2 cellular contexts compared by ENCODE assay signal in the genomic region with DNA sequence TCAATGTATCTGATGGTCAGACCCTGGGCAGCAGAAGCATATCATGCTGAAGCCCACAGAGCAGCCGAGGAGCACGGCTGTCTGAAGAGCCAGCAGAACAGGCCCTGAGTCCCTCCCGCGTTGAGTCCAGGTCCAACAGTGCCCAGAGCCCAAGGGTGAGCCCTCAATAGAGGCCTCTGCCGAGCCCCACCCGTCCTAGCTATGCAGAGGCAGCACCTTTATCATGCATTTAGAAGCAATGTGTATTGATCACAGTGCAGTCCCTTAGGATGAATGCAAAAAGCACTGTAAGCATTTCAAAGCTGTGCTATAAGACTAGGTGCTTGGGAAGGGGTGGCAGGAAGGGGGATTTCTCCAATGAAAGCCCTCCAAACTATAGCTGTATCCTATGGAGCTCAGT.
TF ChIP-seq lines count a peak whose summit lies in the region.

No MANE protein-coding gene starts in this region.

TF ChIP-seq in GM23338, 12 proteins besides CTCF, POLR2A, EP300 and RAD21 (continued from another document):
- TF ChIP-seq, protein P1, sequence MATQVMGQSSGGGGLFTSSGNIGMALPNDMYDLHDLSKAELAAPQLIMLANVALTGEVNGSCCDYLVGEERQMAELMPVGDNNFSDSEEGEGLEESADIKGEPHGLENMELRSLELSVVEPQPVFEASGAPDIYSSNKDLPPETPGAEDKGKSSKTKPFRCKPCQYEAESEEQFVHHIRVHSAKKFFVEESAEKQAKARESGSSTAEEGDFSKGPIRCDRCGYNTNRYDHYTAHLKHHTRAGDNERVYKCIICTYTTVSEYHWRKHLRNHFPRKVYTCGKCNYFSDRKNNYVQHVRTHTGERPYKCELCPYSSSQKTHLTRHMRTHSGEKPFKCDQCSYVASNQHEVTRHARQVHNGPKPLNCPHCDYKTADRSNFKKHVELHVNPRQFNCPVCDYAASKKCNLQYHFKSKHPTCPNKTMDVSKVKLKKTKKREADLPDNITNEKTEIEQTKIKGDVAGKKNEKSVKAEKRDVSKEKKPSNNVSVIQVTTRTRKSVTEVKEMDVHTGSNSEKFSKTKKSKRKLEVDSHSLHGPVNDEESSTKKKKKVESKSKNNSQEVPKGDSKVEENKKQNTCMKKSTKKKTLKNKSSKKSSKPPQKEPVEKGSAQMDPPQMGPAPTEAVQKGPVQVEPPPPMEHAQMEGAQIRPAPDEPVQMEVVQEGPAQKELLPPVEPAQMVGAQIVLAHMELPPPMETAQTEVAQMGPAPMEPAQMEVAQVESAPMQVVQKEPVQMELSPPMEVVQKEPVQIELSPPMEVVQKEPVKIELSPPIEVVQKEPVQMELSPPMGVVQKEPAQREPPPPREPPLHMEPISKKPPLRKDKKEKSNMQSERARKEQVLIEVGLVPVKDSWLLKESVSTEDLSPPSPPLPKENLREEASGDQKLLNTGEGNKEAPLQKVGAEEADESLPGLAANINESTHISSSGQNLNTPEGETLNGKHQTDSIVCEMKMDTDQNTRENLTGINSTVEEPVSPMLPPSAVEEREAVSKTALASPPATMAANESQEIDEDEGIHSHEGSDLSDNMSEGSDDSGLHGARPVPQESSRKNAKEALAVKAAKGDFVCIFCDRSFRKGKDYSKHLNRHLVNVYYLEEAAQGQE (IDR thresholded peaks at IDR 0.05; ENCODE audit: unreplicated experiment), result no peak
- TF ChIP-seq ZNF114 (CRISPR knock-in tag; IDR thresholded peaks at IDR 0.05), result no peak
- no peak for TF ChIP-seq EZH2phosphoT487 (IDR thresholded peaks at IDR 0.05; ENCODE audit: unreplicated experiment)
- TF ChIP-seq, protein P2, sequence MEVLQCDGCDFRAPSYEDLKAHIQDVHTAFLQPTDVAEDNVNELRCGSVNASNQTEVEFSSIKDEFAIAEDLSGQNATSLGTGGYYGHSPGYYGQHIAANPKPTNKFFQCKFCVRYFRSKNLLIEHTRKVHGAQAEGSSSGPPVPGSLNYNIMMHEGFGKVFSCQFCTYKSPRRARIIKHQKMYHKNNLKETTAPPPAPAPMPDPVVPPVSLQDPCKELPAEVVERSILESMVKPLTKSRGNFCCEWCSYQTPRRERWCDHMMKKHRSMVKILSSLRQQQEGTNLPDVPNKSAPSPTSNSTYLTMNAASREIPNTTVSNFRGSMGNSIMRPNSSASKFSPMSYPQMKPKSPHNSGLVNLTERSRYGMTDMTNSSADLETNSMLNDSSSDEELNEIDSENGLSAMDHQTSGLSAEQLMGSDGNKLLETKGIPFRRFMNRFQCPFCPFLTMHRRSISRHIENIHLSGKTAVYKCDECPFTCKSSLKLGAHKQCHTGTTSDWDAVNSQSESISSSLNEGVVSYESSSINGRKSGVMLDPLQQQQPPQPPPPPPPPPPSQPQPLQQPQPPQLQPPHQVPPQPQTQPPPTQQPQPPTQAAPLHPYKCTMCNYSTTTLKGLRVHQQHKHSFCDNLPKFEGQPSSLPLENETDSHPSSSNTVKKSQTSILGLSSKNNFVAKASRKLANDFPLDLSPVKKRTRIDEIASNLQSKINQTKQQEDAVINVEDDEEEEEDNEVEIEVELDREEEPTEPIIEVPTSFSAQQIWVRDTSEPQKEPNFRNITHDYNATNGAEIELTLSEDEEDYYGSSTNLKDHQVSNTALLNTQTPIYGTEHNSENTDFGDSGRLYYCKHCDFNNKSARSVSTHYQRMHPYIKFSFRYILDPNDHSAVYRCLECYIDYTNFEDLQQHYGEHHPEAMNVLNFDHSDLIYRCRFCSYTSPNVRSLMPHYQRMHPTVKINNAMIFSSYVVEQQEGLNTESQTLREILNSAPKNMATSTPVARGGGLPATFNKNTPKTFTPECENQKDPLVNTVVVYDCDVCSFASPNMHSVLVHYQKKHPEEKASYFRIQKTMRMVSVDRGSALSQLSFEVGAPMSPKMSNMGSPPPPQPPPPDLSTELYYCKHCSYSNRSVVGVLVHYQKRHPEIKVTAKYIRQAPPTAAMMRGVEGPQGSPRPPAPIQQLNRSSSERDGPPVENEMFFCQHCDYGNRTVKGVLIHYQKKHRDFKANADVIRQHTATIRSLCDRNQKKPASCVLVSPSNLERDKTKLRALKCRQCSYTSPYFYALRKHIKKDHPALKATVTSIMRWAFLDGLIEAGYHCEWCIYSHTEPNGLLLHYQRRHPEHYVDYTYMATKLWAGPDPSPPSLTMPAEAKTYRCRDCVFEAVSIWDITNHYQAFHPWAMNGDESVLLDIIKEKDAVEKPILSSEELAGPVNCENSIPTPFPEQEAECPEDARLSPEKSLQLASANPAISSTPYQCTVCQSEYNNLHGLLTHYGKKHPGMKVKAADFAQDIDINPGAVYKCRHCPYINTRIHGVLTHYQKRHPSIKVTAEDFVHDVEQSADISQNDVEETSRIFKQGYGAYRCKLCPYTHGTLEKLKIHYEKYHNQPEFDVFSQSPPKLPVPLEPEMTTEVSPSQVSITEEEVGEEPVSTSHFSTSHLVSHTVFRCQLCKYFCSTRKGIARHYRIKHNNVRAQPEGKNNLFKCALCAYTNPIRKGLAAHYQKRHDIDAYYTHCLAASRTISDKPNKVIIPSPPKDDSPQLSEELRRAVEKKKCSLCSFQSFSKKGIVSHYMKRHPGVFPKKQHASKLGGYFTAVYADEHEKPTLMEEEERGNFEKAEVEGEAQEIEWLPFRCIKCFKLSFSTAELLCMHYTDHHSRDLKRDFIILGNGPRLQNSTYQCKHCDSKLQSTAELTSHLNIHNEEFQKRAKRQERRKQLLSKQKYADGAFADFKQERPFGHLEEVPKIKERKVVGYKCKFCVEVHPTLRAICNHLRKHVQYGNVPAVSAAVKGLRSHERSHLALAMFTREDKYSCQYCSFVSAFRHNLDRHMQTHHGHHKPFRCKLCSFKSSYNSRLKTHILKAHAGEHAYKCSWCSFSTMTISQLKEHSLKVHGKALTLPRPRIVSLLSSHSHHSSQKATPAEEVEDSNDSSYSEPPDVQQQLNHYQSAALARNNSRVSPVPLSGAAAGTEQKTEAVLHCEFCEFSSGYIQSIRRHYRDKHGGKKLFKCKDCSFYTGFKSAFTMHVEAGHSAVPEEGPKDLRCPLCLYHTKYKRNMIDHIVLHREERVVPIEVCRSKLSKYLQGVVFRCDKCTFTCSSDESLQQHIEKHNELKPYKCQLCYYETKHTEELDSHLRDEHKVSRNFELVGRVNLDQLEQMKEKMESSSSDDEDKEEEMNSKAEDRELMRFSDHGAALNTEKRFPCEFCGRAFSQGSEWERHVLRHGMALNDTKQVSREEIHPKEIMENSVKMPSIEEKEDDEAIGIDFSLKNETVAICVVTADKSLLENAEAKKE (CRISPR knock-in tag; IDR thresholded peaks at IDR 0.05), result no peak
- TF ChIP-seq JUNB (IDR thresholded peaks at IDR 0.05; ENCODE audit: unreplicated experiment), result no peak
- TF ChIP-seq POLR2AphosphoS5 (IDR thresholded peaks at IDR 0.05; ENCODE audit: low read depth), result no peak
- no peak for TF ChIP-seq NANOG (IDR thresholded peaks at IDR 0.05; ENCODE audit: borderline replicate concordance)
- TF ChIP-seq EZH2 (IDR thresholded peaks at IDR 0.05; ENCODE audit: low read depth, unreplicated experiment), result no peak

TF ChIP-seq in WTC11, 78 proteins besides CTCF, POLR2A, EP300 and RAD21 (continued from another document):
- TF ChIP-seq, protein P3, sequence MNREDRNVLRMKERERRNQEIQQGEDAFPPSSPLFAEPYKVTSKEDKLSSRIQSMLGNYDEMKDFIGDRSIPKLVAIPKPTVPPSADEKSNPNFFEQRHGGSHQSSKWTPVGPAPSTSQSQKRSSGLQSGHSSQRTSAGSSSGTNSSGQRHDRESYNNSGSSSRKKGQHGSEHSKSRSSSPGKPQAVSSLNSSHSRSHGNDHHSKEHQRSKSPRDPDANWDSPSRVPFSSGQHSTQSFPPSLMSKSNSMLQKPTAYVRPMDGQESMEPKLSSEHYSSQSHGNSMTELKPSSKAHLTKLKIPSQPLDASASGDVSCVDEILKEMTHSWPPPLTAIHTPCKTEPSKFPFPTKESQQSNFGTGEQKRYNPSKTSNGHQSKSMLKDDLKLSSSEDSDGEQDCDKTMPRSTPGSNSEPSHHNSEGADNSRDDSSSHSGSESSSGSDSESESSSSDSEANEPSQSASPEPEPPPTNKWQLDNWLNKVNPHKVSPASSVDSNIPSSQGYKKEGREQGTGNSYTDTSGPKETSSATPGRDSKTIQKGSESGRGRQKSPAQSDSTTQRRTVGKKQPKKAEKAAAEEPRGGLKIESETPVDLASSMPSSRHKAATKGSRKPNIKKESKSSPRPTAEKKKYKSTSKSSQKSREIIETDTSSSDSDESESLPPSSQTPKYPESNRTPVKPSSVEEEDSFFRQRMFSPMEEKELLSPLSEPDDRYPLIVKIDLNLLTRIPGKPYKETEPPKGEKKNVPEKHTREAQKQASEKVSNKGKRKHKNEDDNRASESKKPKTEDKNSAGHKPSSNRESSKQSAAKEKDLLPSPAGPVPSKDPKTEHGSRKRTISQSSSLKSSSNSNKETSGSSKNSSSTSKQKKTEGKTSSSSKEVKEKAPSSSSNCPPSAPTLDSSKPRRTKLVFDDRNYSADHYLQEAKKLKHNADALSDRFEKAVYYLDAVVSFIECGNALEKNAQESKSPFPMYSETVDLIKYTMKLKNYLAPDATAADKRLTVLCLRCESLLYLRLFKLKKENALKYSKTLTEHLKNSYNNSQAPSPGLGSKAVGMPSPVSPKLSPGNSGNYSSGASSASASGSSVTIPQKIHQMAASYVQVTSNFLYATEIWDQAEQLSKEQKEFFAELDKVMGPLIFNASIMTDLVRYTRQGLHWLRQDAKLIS (CRISPR knock-in tag; IDR thresholded peaks at IDR 0.05; ENCODE audit: borderline replicate concordance), result no peak
- no peak for TF ChIP-seq EMX1 (CRISPR knock-in tag; IDR thresholded peaks at IDR 0.05)
- TF ChIP-seq, protein P4, sequence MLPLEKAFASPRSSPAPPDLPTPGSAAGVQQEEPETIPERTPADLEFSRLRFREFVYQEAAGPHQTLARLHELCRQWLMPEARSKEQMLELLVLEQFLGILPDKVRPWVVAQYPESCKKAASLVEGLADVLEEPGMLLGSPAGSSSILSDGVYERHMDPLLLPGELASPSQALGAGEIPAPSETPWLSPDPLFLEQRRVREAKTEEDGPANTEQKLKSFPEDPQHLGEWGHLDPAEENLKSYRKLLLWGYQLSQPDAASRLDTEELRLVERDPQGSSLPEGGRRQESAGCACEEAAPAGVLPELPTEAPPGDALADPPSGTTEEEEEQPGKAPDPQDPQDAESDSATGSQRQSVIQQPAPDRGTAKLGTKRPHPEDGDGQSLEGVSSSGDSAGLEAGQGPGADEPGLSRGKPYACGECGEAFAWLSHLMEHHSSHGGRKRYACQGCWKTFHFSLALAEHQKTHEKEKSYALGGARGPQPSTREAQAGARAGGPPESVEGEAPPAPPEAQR (CRISPR knock-in tag; IDR thresholded peaks at IDR 0.05), result no peak
- TF ChIP-seq, protein P5, sequence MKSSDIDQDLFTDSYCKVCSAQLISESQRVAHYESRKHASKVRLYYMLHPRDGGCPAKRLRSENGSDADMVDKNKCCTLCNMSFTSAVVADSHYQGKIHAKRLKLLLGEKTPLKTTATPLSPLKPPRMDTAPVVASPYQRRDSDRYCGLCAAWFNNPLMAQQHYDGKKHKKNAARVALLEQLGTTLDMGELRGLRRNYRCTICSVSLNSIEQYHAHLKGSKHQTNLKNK (CRISPR knock-in tag; IDR thresholded peaks at IDR 0.05), result no peak
- TF ChIP-seq, protein P6, sequence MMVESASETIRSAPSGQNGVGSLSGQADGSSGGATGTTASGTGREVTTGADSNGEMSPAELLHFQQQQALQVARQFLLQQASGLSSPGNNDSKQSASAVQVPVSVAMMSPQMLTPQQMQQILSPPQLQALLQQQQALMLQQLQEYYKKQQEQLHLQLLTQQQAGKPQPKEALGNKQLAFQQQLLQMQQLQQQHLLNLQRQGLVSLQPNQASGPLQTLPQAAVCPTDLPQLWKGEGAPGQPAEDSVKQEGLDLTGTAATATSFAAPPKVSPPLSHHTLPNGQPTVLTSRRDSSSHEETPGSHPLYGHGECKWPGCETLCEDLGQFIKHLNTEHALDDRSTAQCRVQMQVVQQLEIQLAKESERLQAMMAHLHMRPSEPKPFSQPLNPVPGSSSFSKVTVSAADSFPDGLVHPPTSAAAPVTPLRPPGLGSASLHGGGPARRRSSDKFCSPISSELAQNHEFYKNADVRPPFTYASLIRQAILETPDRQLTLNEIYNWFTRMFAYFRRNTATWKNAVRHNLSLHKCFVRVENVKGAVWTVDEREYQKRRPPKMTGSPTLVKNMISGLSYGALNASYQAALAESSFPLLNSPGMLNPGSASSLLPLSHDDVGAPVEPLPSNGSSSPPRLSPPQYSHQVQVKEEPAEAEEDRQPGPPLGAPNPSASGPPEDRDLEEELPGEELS (CRISPR knock-in tag; IDR thresholded peaks at IDR 0.05), result no peak
- TF ChIP-seq, protein P7, sequence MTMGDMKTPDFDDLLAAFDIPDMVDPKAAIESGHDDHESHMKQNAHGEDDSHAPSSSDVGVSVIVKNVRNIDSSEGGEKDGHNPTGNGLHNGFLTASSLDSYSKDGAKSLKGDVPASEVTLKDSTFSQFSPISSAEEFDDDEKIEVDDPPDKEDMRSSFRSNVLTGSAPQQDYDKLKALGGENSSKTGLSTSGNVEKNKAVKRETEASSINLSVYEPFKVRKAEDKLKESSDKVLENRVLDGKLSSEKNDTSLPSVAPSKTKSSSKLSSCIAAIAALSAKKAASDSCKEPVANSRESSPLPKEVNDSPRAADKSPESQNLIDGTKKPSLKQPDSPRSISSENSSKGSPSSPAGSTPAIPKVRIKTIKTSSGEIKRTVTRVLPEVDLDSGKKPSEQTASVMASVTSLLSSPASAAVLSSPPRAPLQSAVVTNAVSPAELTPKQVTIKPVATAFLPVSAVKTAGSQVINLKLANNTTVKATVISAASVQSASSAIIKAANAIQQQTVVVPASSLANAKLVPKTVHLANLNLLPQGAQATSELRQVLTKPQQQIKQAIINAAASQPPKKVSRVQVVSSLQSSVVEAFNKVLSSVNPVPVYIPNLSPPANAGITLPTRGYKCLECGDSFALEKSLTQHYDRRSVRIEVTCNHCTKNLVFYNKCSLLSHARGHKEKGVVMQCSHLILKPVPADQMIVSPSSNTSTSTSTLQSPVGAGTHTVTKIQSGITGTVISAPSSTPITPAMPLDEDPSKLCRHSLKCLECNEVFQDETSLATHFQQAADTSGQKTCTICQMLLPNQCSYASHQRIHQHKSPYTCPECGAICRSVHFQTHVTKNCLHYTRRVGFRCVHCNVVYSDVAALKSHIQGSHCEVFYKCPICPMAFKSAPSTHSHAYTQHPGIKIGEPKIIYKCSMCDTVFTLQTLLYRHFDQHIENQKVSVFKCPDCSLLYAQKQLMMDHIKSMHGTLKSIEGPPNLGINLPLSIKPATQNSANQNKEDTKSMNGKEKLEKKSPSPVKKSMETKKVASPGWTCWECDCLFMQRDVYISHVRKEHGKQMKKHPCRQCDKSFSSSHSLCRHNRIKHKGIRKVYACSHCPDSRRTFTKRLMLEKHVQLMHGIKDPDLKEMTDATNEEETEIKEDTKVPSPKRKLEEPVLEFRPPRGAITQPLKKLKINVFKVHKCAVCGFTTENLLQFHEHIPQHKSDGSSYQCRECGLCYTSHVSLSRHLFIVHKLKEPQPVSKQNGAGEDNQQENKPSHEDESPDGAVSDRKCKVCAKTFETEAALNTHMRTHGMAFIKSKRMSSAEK (CRISPR knock-in tag; IDR thresholded peaks at IDR 0.05; ENCODE audit: borderline replicate concordance), result no peak
- no peak for TF ChIP-seq NR1H2 (CRISPR knock-in tag; IDR thresholded peaks at IDR 0.05)
- no peak for TF ChIP-seq NFATC4 (CRISPR knock-in tag; IDR thresholded peaks at IDR 0.05)
- TF ChIP-seq GTF2I (CRISPR knock-in tag; conservative IDR thresholded peaks at IDR 0.05), result no peak
- no peak for TF ChIP-seq NR3C1 (CRISPR knock-in tag; conservative IDR thresholded peaks at IDR 0.05; ENCODE audit: low read depth)
- TF ChIP-seq ETV6 (CRISPR knock-in tag; IDR thresholded peaks at IDR 0.05), result no peak
- no peak for TF ChIP-seq TCF7 (CRISPR knock-in tag; IDR thresholded peaks at IDR 0.05; ENCODE audit: low read depth)
